Comparison of ENCODE assay signal across 8 cellular contexts in genomic region chr9:97411440-97411788, GRCh38. TPM values are rescaled to one million over a fixed set of nuclear protein-coding genes. Genes with fewer than 3 reads are reported as not detected.
DNase-seq lines count a peak whose midpoint lies in the region; ATAC-seq and TF ChIP-seq lines count a peak whose summit lies in the region.

No MANE protein-coding gene starts in this region.

- H3K9me3 Mint-ChIP-seq in glutamatergic neuron (ENCODE audit: unreplicated experiment), result peaks cover 1% of the 10 kb centered on the region

- H3K27me3 ChIP-seq in SK-N-SH (ENCODE audit: insufficient read depth) (no peaks in the 10 kb centered on the region), RWPE2 (ENCODE audit: insufficient read depth, poor library complexity, severe bottlenecking) (no peaks in the 10 kb centered on the region), stomach (no peaks in the 10 kb centered on the region)

- TF ChIP-seq EP300 in SK-N-SH (IDR thresholded peaks at IDR 0.05; ENCODE audit: borderline replicate concordance in 1 of 2, low read depth in 1 of 2, low read length in 1 of 2) (no peak), stomach (IDR thresholded peaks at IDR 0.05) (no peak)

- ATAC-seq in SK-N-SH treated with all-trans-retinoic acid at 6 μM for 48 hours, result no peak; the same call in 1 of the 3 replicates
- no peak for ATAC-seq in RWPE2 (ENCODE audit: low read depth)
- ATAC-seq in HG03039 (IDR thresholded peaks at IDR 0.05; ENCODE audit: unreplicated experiment), result no peak

- POLR2A ChIA-PET in SK-N-SH (lab: Yijun Ruan, JAX), result no interaction called here

- H3K36me3 ChIP-seq in SK-N-SH (replicated peaks in 1 of 2; ENCODE audit: control insufficient read depth in 1 of 2, insufficient read depth in 2 of 2, low read length in 1 of 2), result no peaks in the 10 kb centered on the region
- H3K36me3 ChIP-seq in RWPE2 (ENCODE audit: low read depth), result no peaks in the 10 kb centered on the region
- H3K36me3 ChIP-seq in stomach, result no peaks in the 10 kb centered on the region

- H3K4me1 ChIP-seq in SK-N-SH (ENCODE audit: control insufficient read depth in 1 of 2, insufficient read depth in 2 of 2, low read depth in 1 of 2, low read length in 1 of 2) (peaks cover 8 to 13% of the 10 kb centered on the region in 2 experiments; a peak in 3 of 4 replicates), RWPE2 (ENCODE audit: insufficient read depth, poor library complexity, severe bottlenecking) (no peaks in the 10 kb centered on the region), stomach (peaks cover 10 to 40% (median 19%) of the 10 kb centered on the region in 4 donors)

- peaks cover 4% of the 10 kb centered on the region for H3K36me3 Mint-ChIP-seq in glutamatergic neuron (ENCODE audit: unreplicated experiment)

- no peak for TF ChIP-seq CTCF in SK-N-SH (IDR thresholded peaks at IDR 0.05)
- TF ChIP-seq CTCF in RWPE2 (IDR thresholded peaks at IDR 0.05; ENCODE audit: poor library complexity, severe bottlenecking), result no peak
- no peak for TF ChIP-seq CTCF in glutamatergic neuron (IDR thresholded peaks at IDR 0.05; ENCODE audit: partially characterized antibody, unreplicated experiment)
- no peak for TF ChIP-seq CTCF in stomach (IDR thresholded peaks at IDR 0.05)

- intact Hi-C loops in stomach (cut with DNase I; ENCODE audit: low total_unique reads), result no loop called here

- DNase-seq in SK-N-SH, result no peak
- no peak for DNase-seq in RWPE2 (ENCODE audit: low spot score)
- DNase-seq in glutamatergic neuron, result no peak
- DNase-seq in stomach, result no peak
- DNase-seq in HuH-7.5 (ENCODE audit: low spot score), result no peak
- no peak for DNase-seq in NCI-H1105 treated with DMSO at 0.1 percent for 48 hours (lab: John Stamatoyannopoulos, UW)

- H3K79me2 ChIP-seq in SK-N-SH (ENCODE audit: insufficient read depth), result peaks cover 8% of the 10 kb centered on the region

- H3K9me3 ChIP-seq in SK-N-SH (no peaks in the 10 kb centered on the region), RWPE2 (ENCODE audit: severe bottlenecking) (peaks cover 2% of the 10 kb centered on the region), stomach (no peaks in the 10 kb centered on the region)

- CTCF ChIA-PET in SK-N-SH (lab: Yijun Ruan, JAX), result interaction anchor here (0.6 to 3.6 kb wide), 21 partner anchors 8 to 557 kb away, joined by 3 to 25 read pairs (median 4); partner anchors contain the start of genes TMOD1 and ZNF782

- no peak overlapping the region for H3K27ac Mint-ChIP-seq in glutamatergic neuron (ENCODE audit: unreplicated experiment)

- no peaks in the 10 kb centered on the region for H3K4me1 Mint-ChIP-seq in glutamatergic neuron (ENCODE audit: low read depth, unreplicated experiment)

- no peak for TF ChIP-seq POLR2A in stomach (IDR thresholded peaks at IDR 0.05)

- H3K27ac ChIP-seq in SK-N-SH (ENCODE audit: low read depth in 2 of 2, low read length in 1 of 2), result no peak overlapping the region
- H3K27ac ChIP-seq in RWPE2 (ENCODE audit: poor library complexity, severe bottlenecking), result no peak overlapping the region
- peak overlapping the region in 4 of 5 donors; percentile 87 to 95 (median 91) for H3K27ac ChIP-seq in stomach

- 3% methylated on average over 3 of the region's 3 CpGs for WGBS in SK-N-SH (ENCODE audit: low lambda C conversion rate)
- WGBS in stomach, 5 donors, result 15 to 18% (median 17%) methylated on average over 3 of the region's 3 CpGs

- H3K4me3 ChIP-seq in SK-N-SH (ENCODE audit: low read depth in 2 of 2, low read length in 1 of 2) (peak overlapping the region; percentile 79 to 94; a peak in 3 of 4 replicates), RWPE2 (ENCODE audit: severe bottlenecking) (peak overlapping the region; percentile 78), stomach (peak overlapping the region; percentile 81 to 100 (median 97))

- H3K27me3 Mint-ChIP-seq in glutamatergic neuron (ENCODE audit: unreplicated experiment), result peaks cover 8% of the 10 kb centered on the region

- peak overlapping the region; percentile 76 for H3K4me2 ChIP-seq in SK-N-SH

- TF ChIP-seq RAD21 in SK-N-SH (IDR thresholded peaks at IDR 0.05; ENCODE audit: low read length), result no peak

- peaks cover 12% of the 10 kb centered on the region for H3F3A ChIP-seq in SK-N-SH (replicated peaks; ENCODE audit: insufficient read depth)

- H2AFZ ChIP-seq in SK-N-SH (ENCODE audit: low read depth), result peak overlapping the region; percentile 91

- H3K9ac ChIP-seq in SK-N-SH, result no peak overlapping the region; the same call in 1 of the 2 replicates

- peak overlapping the region; percentile 97 for H3K4me3 Mint-ChIP-seq in glutamatergic neuron (ENCODE audit: unreplicated experiment)

- no peaks in the 10 kb centered on the region for H3K9me2 ChIP-seq in SK-N-SH

- peaks cover 6% of the 10 kb centered on the region; the same call in 1 of the 2 replicates for H4K20me1 ChIP-seq in SK-N-SH (ENCODE audit: insufficient read depth)

TF ChIP-seq in SK-N-SH, 30 proteins besides CTCF, POLR2A, EP300 and RAD21 (continues in another document):
- TF ChIP-seq, protein P1, sequence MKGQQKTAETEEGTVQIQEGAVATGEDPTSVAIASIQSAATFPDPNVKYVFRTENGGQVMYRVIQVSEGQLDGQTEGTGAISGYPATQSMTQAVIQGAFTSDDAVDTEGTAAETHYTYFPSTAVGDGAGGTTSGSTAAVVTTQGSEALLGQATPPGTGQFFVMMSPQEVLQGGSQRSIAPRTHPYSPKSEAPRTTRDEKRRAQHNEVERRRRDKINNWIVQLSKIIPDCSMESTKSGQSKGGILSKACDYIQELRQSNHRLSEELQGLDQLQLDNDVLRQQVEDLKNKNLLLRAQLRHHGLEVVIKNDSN (IDR thresholded peaks at IDR 0.05; ENCODE audit: borderline replicate concordance, low read depth), result no peak
- TF ChIP-seq ELF1 (IDR thresholded peaks at IDR 0.05) (no peak), EZH2phosphoT487 (IDR thresholded peaks at IDR 0.05; ENCODE audit: borderline replicate concordance, low read depth) (no peak), NRF1 (IDR thresholded peaks at IDR 0.05; ENCODE audit: low read depth, low read length) (no peak), TAF1 (IDR thresholded peaks at IDR 0.05; ENCODE audit: borderline replicate concordance, low read depth, low read length) (no peak), FOSL2 (IDR thresholded peaks at IDR 0.05; ENCODE audit: borderline replicate concordance, low read depth) (no peak), MXI1 (IDR thresholded peaks at IDR 0.05; ENCODE audit: low read depth, low read length) (no peak), SIN3A (IDR thresholded peaks at IDR 0.05; ENCODE audit: borderline replicate concordance, low read depth, low read length) (no peak), GATA2 (CRISPR knock-in tag; IDR thresholded peaks at IDR 0.05) (no peak)
- TF ChIP-seq, protein P2, sequence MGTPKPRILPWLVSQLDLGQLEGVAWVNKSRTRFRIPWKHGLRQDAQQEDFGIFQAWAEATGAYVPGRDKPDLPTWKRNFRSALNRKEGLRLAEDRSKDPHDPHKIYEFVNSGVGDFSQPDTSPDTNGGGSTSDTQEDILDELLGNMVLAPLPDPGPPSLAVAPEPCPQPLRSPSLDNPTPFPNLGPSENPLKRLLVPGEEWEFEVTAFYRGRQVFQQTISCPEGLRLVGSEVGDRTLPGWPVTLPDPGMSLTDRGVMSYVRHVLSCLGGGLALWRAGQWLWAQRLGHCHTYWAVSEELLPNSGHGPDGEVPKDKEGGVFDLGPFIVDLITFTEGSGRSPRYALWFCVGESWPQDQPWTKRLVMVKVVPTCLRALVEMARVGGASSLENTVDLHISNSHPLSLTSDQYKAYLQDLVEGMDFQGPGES (IDR thresholded peaks at IDR 0.05; ENCODE audit: low read depth, low read length), result no peak

TF ChIP-seq in SK-N-SH treated with all-trans-retinoic acid at 6 μM for 48 hours, 23 proteins besides CTCF, POLR2A, EP300 and RAD21 (continues in another document):
- TF ChIP-seq ISL1 (CRISPR knock-in tag; IDR thresholded peaks at IDR 0.05), result no peak
- no peak for TF ChIP-seq ZNF70 (CRISPR knock-in tag; IDR thresholded peaks at IDR 0.05)
- no peak for TF ChIP-seq SNAI2 (CRISPR knock-in tag; IDR thresholded peaks at IDR 0.05)
- no peak for TF ChIP-seq ZC3H10 (CRISPR knock-in tag; IDR thresholded peaks at IDR 0.05)
- TF ChIP-seq PPARA (CRISPR knock-in tag; IDR thresholded peaks at IDR 0.05; ENCODE audit: borderline replicate concordance), result no peak
- no peak for TF ChIP-seq RARB (CRISPR knock-in tag; IDR thresholded peaks at IDR 0.05)
- no peak for TF ChIP-seq ZFP3 (CRISPR knock-in tag; IDR thresholded peaks at IDR 0.05)
- TF ChIP-seq TCF4 (CRISPR knock-in tag; IDR thresholded peaks at IDR 0.05; ENCODE audit: borderline replicate concordance), result no peak
- TF ChIP-seq ARNTL (CRISPR knock-in tag; IDR thresholded peaks at IDR 0.05; ENCODE audit: borderline replicate concordance, low read depth), result no peak
- no peak for TF ChIP-seq OSR1 (CRISPR knock-in tag; IDR thresholded peaks at IDR 0.05)
- TF ChIP-seq, protein P3, sequence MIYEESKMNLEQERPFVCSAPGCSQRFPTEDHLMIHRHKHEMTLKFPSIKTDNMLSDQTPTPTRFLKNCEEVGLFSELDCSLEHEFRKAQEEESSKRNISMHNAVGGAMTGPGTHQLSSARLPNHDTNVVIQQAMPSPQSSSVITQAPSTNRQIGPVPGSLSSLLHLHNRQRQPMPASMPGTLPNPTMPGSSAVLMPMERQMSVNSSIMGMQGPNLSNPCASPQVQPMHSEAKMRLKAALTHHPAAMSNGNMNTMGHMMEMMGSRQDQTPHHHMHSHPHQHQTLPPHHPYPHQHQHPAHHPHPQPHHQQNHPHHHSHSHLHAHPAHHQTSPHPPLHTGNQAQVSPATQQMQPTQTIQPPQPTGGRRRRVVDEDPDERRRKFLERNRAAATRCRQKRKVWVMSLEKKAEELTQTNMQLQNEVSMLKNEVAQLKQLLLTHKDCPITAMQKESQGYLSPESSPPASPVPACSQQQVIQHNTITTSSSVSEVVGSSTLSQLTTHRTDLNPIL (CRISPR knock-in tag; IDR thresholded peaks at IDR 0.05; ENCODE audit: low read depth), result no peak

RNA-seq across cellular contexts. Expression of gene TDRD7, which starts 0.5 kb away (rescaled TPM):
- polyA plus RNA-seq in SK-N-SH (2012; rRNA removed) (4.9 and 5.8 TPM in 2 replicates), stomach (1 to 10 TPM; 4.8 to 8.6 (median 5.3) TPM)
- polyA plus RNA-seq in SK-N-SH (2012; cell fraction: cytosol; rRNA removed), result 5.8 and 6.2 TPM in 2 replicates
- 5.0 and 9.9 TPM in 2 replicates for polyA plus RNA-seq in SK-N-SH (2012; cell fraction: nucleus; rRNA removed)
- total RNA-seq in glutamatergic neuron (ENCODE audit: unreplicated experiment) (1.4 TPM), stomach (10 to 100 TPM in 3 of 5 donors, 1 to 10 TPM in 2; 4.7 to 20.1 (median 15.6) TPM)

Comparison
In these comparisons a context has a peak if more than half of its experiments do, and no peak if none do; other contexts are left out.
1. H3K27ac ChIP-seq: peak in stomach (4 of 5); none in SK-N-SH (0 of 2) and RWPE2 (single experiment).
2. Peak in every context shown above with its lines, with median percentiles within 50 percentile points of each other: H3K4me3 ChIP-seq.